In the genomic region with DNA sequence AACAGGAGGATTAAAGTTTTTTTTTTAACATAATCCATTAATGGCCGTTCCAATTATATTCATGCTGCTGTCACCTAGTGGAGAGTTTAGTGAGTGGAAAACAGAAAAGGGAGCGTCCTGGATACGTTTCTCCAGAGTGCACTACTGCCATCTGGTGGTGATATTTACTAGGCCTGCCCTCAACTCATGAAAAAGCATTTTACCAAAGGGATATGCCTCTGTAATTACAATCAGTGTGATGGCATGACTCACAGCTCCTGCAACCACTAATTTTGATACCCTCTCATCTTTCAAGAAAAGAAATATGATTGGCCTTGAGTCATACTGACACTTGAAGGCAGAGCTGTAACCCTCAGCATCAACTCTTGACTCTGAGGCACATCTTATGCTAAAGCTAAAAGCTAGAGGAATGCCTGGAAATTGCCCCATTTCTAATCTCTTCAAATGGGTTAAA, we compare ENCODE assay signal across 1 cellular context.
TF ChIP-seq lines count a peak whose summit lies in the region.

No MANE protein-coding gene starts in this region.

TF ChIP-seq in GM23338, 12 proteins besides CTCF, POLR2A, EP300 and RAD21 (continued from another document):
- TF ChIP-seq, protein P1, sequence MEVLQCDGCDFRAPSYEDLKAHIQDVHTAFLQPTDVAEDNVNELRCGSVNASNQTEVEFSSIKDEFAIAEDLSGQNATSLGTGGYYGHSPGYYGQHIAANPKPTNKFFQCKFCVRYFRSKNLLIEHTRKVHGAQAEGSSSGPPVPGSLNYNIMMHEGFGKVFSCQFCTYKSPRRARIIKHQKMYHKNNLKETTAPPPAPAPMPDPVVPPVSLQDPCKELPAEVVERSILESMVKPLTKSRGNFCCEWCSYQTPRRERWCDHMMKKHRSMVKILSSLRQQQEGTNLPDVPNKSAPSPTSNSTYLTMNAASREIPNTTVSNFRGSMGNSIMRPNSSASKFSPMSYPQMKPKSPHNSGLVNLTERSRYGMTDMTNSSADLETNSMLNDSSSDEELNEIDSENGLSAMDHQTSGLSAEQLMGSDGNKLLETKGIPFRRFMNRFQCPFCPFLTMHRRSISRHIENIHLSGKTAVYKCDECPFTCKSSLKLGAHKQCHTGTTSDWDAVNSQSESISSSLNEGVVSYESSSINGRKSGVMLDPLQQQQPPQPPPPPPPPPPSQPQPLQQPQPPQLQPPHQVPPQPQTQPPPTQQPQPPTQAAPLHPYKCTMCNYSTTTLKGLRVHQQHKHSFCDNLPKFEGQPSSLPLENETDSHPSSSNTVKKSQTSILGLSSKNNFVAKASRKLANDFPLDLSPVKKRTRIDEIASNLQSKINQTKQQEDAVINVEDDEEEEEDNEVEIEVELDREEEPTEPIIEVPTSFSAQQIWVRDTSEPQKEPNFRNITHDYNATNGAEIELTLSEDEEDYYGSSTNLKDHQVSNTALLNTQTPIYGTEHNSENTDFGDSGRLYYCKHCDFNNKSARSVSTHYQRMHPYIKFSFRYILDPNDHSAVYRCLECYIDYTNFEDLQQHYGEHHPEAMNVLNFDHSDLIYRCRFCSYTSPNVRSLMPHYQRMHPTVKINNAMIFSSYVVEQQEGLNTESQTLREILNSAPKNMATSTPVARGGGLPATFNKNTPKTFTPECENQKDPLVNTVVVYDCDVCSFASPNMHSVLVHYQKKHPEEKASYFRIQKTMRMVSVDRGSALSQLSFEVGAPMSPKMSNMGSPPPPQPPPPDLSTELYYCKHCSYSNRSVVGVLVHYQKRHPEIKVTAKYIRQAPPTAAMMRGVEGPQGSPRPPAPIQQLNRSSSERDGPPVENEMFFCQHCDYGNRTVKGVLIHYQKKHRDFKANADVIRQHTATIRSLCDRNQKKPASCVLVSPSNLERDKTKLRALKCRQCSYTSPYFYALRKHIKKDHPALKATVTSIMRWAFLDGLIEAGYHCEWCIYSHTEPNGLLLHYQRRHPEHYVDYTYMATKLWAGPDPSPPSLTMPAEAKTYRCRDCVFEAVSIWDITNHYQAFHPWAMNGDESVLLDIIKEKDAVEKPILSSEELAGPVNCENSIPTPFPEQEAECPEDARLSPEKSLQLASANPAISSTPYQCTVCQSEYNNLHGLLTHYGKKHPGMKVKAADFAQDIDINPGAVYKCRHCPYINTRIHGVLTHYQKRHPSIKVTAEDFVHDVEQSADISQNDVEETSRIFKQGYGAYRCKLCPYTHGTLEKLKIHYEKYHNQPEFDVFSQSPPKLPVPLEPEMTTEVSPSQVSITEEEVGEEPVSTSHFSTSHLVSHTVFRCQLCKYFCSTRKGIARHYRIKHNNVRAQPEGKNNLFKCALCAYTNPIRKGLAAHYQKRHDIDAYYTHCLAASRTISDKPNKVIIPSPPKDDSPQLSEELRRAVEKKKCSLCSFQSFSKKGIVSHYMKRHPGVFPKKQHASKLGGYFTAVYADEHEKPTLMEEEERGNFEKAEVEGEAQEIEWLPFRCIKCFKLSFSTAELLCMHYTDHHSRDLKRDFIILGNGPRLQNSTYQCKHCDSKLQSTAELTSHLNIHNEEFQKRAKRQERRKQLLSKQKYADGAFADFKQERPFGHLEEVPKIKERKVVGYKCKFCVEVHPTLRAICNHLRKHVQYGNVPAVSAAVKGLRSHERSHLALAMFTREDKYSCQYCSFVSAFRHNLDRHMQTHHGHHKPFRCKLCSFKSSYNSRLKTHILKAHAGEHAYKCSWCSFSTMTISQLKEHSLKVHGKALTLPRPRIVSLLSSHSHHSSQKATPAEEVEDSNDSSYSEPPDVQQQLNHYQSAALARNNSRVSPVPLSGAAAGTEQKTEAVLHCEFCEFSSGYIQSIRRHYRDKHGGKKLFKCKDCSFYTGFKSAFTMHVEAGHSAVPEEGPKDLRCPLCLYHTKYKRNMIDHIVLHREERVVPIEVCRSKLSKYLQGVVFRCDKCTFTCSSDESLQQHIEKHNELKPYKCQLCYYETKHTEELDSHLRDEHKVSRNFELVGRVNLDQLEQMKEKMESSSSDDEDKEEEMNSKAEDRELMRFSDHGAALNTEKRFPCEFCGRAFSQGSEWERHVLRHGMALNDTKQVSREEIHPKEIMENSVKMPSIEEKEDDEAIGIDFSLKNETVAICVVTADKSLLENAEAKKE (CRISPR knock-in tag; IDR thresholded peaks at IDR 0.05): no peak
- no peak for TF ChIP-seq NANOG (IDR thresholded peaks at IDR 0.05; ENCODE audit: borderline replicate concordance)
- no peak for TF ChIP-seq ZNF114 (CRISPR knock-in tag; IDR thresholded peaks at IDR 0.05)
- 0 out of 2 replicates have a peak, but pooled peaks have one; percentile 14 for TF ChIP-seq CREB1 (CRISPR knock-in tag; IDR thresholded peaks at IDR 0.05; ENCODE audit: low read depth)
